Comparison of ENCODE assay signal across 8 cellular contexts in the genomic region with DNA sequence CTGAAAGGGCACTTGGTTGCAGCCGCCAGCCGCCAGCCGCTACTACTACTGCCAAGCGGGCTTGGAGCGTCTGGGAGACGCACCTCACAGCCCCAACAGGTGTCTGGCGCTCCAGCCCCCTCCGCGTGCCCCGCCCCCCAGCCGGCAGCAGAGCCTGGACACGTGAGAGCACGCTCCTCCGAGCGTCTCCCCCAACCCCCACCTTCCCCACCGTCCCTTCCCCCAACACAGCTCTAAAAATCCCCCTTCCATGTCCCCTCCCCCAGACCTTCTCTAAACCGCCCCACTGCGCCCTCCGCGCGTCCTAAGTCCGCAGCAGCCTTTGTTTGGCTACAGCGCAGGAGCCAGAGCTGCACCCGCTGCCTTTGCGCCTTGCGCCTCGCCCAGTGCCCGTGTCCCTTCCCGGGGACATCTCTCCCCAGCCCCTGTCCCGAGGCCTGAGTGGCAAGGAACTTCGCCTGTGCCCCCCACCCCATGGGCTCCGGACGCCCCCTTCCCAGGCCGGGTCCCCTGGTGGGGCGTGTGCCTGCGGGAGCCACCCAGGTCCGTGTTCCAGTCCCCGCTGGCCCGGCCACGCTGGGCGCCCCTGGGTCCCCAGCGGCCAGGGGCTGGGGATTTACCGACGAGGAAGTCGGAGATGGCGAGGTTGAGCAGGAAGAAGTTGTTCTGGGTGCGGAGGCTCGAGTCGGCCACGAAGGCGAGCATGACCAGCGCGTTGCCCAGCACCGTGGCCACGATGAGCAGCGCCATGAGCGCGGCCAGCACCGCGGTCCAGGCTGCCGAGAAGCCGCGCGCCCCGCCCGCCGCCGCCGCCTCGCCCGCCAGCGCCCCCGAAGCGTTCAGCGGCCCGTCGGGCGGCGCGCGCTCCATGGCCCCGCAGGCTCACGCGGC. TPM values are rescaled to one million over a fixed set of nuclear protein-coding genes. Genes with fewer than 3 reads are reported as not detected.
DNase-seq lines count a peak whose midpoint lies in the region; ATAC-seq and TF ChIP-seq lines count a peak whose summit lies in the region.
"Had no signal": no experiment of that assay in that cellular context is flagged by ENCODE, and none has a peak within 500 bp of the region (broad histone marks: within the 10 kb centered on the region; RNA-seq: fewer than 3 reads in every experiment).

No MANE protein-coding gene starts in this region.

- no peak for ATAC-seq in GM18511 (IDR thresholded peaks at IDR 0.05; ENCODE audit: unreplicated experiment)

- H3K9me3 Mint-ChIP-seq in osteocyte (ENCODE audit: unreplicated experiment): no peaks in the 10 kb centered on the region

- no peak overlapping the region for H3K27ac Mint-ChIP-seq in osteocyte (ENCODE audit: unreplicated experiment)

- H3K27me3 Mint-ChIP-seq in osteocyte (ENCODE audit: unreplicated experiment): peaks cover 34% of the 10 kb centered on the region

- peak overlapping the region; percentile 26 for H3K4me3 Mint-ChIP-seq in osteocyte (ENCODE audit: unreplicated experiment)

- no peaks in the 10 kb centered on the region for H3K36me3 Mint-ChIP-seq in osteocyte (ENCODE audit: unreplicated experiment)

- H3K4me1 Mint-ChIP-seq in osteocyte (ENCODE audit: unreplicated experiment): peaks cover 8% of the 10 kb centered on the region

- TF ChIP-seq CTCF in osteocyte (IDR thresholded peaks at IDR 0.05): no peak

- DNase-seq in DMS53 (lab: John Stamatoyannopoulos, UW) (peak; percentile 76), NCI-H1417 (lab: John Stamatoyannopoulos, UW) (peak; percentile 77 to 85 (median 85)), cerebellum (ENCODE audit: low spot score) (peak; percentile 37), osteocyte (ENCODE audit: extremely low spot score, unreplicated experiment) (no peak)
- no peak for DNase-seq in stimulated activated naive CD4-positive, alpha-beta T cell treated with Interleukin-2 at 50 U/mL for 16 hours (lab: John Stamatoyannopoulos, UW)
- DNase-seq in activated CD4-positive, CD25-positive, alpha-beta regulatory T cell treated with anti-CD3 and anti-CD28 coated beads, Interleukin-2, amount 50 U/mL, for 72 hours: no peak

RNA-seq across cellular contexts. Expression of gene HRH3, which starts 0.7 kb away (rescaled TPM):
- total RNA-seq in cerebellum (1.7 TPM), osteocyte (not detected in 2 replicates)
- total RNA-seq: kidney epithelial cell had no signal

RNA-seq across cellular contexts. Expression of gene OSBPL2, which starts 19.0 kb away (rescaled TPM):
- total RNA-seq in cerebellum: 40.3 TPM
- total RNA-seq in osteocyte: 46.3 and 50.9 TPM in 2 replicates

RNA-seq across cellular contexts. Expression of gene MTG2, which starts 36.5 kb away (rescaled TPM):
- total RNA-seq in cerebellum (18.7 TPM), osteocyte (29.3 and 30.7 TPM in 2 replicates)

Comparison
In these comparisons a context has a peak if more than half of its experiments do, and no peak if none do; other contexts are left out.
1. DNase-seq: peak in DMS53 (single experiment), NCI-H1417 (3 of 3) and cerebellum (single experiment); none in osteocyte (single experiment), stimulated activated naive CD4-positive, alpha-beta T cell treated with Interleukin-2 at 50 U/mL for 16 hours (single experiment) and activated CD4-positive, CD25-positive, alpha-beta regulatory T cell treated with anti-CD3 and anti-CD28 coated beads, Interleukin-2, amount 50 U/mL, for 72 hours (single experiment).